In genomic region chr11:105466582-105467228, GRCh38 we compare ENCODE assay signal across 11 cellular contexts.
A peak's percentile ranks its signal among the peaks of the same experiment; 100 is the strongest.
DNase-seq lines count a peak whose midpoint lies in the region; ATAC-seq, FAIRE-seq and TF ChIP-seq lines count a peak whose summit lies in the region.
"Had no signal": no experiment of that assay in that cellular context is flagged by ENCODE, and none has a peak within 500 bp of the region (broad histone marks: within the 10 kb centered on the region; RNA-seq: fewer than 3 reads in every experiment).

No MANE protein-coding gene starts in this region.

- no peak for FAIRE-seq in pancreas (lab: Jason Lieb, UNC)

- POLR2A ChIA-PET in Caco-2 (lab: Charles Lee): no interaction called here

- H3K4me2 ChIP-seq in hepatocyte: no peak overlapping the region

- ATAC-seq in pancreas: no peak
- ATAC-seq in GM19035 (IDR thresholded peaks at IDR 0.05; ENCODE audit: unreplicated experiment): no peak

- H3K9me3 Mint-ChIP-seq in Caco-2 (ENCODE audit: unreplicated experiment): no peaks in the 10 kb centered on the region
- H3K9me3 Mint-ChIP-seq: activated naive CD4-positive, alpha-beta T cell treated with anti-CD3 and anti-CD28 coated beads for 36 hours had no signal

- peaks cover 2% of the 10 kb centered on the region for H3K27me3 Mint-ChIP-seq in Caco-2 (ENCODE audit: insufficient read depth, unreplicated experiment)

- whole genome bisulfite sequencing in hepatocyte (ENCODE audit: low lambda C conversion rate, missing lambda C conversion rate): 40% methylated on average over 2 of the region's 2 CpGs
- WGBS in pancreas, 2 donors: 31 to 42% methylated on average over 2 of the region's 2 CpGs

- H4K20me1 ChIP-seq in hepatocyte (ENCODE audit: insufficient read depth, poor library complexity, severe bottlenecking): no peaks in the 10 kb centered on the region

- CTCF ChIA-PET in Caco-2 (lab: Charles Lee): no interaction called here

- H3K27ac ChIP-seq in hepatocyte (no peak overlapping the region), vagina (no peak overlapping the region), pancreas (no peak overlapping the region)

- DNase-seq in COLO829 (ENCODE audit: low spot score): peak; percentile 28
- peak; percentile 74 for DNase-seq in HT-29 (ENCODE audit: low spot score)
- DNase-seq in astrocyte of the spinal cord (ENCODE audit: low read depth, low spot score): peak; percentile 65
- DNase-seq in hepatocyte (ENCODE audit: low spot score): peak; percentile 9
- DNase-seq in Caco-2: no peak
- no peak for DNase-seq in vagina (ENCODE audit: extremely low spot score in 2 of 2)
- DNase-seq in pancreas: no peak
- DNase-seq: activated naive CD4-positive, alpha-beta T cell treated with anti-CD3 and anti-CD28 coated beads for 36 hours; effector CD8-positive, alpha-beta T cell; NCI-H1930 had no signal

- intact Hi-C loops in Caco-2 (cut with micrococcal nuclease; ENCODE audit: unreplicated experiment): no loop called here
- intact Hi-C loops in vagina (cut with DNase I): no loop called here
- intact Hi-C loops in pancreas (cut with DNase I): no loop called here

- no peak for TF ChIP-seq POLR2A in vagina (IDR thresholded peaks at IDR 0.05)

- in situ Hi-C loops in astrocyte of the spinal cord (cut with HindIII; ENCODE audit: low sequenced_read_pairs): no loop called here

- H3K36me3 ChIP-seq in hepatocyte (replicated peaks; ENCODE audit: insufficient read depth, low read depth): no peaks in the 10 kb centered on the region
- H3K36me3 ChIP-seq in Caco-2 (ENCODE audit: control insufficient read depth, insufficient read depth, low read length): no peaks in the 10 kb centered on the region
- H3K36me3 ChIP-seq in vagina: no peaks in the 10 kb centered on the region
- no peaks in the 10 kb centered on the region for H3K36me3 ChIP-seq in pancreas

- H3K79me2 ChIP-seq in hepatocyte: no peaks in the 10 kb centered on the region

- no peaks in the 10 kb centered on the region for H3K36me3 Mint-ChIP-seq in Caco-2 (ENCODE audit: insufficient read depth, unreplicated experiment)

- no peaks in the 10 kb centered on the region for H3K27me3 ChIP-seq in hepatocyte
- no peaks in the 10 kb centered on the region for H3K27me3 ChIP-seq in Caco-2 (replicated peaks; ENCODE audit: control insufficient read depth, insufficient read depth, low read length)
- H3K27me3 ChIP-seq in vagina: no peaks in the 10 kb centered on the region
- no peaks in the 10 kb centered on the region for H3K27me3 ChIP-seq in pancreas

- TF ChIP-seq CTCF in astrocyte of the spinal cord (IDR thresholded peaks at IDR 0.05; ENCODE audit: low read depth, low read length) (no peak), hepatocyte (IDR thresholded peaks at IDR 0.05; ENCODE audit: poor library complexity) (no peak), Caco-2 (IDR thresholded peaks at IDR 0.05; ENCODE audit: insufficient read depth in 1 of 2, low read depth in 1 of 2, low read length in 1 of 2, severe bottlenecking in 1 of 2, unreplicated experiment in 1 of 2) (no peak), vagina (IDR thresholded peaks at IDR 0.05) (no peak), pancreas (IDR thresholded peaks at IDR 0.05) (no peak)

- H2AFZ ChIP-seq in hepatocyte: no peak overlapping the region

- H3K9me2 ChIP-seq in hepatocyte (replicated peaks; ENCODE audit: insufficient read depth): no peaks in the 10 kb centered on the region

- H3K4me3 ChIP-seq in astrocyte of the spinal cord (ENCODE audit: low read depth, low read length): no peak overlapping the region
- H3K4me3 ChIP-seq in hepatocyte: no peak overlapping the region
- no peak overlapping the region for H3K4me3 ChIP-seq in Caco-2 (ENCODE audit: low read depth, low read length)
- no peak overlapping the region for H3K4me3 ChIP-seq in vagina
- no peak overlapping the region for H3K4me3 ChIP-seq in pancreas

- peaks cover 10% of the 10 kb centered on the region for H3K4me1 Mint-ChIP-seq in Caco-2 (ENCODE audit: low read depth, unreplicated experiment)

- H3K27ac Mint-ChIP-seq in Caco-2 (ENCODE audit: unreplicated experiment): no peak overlapping the region
- H3K27ac Mint-ChIP-seq: activated naive CD4-positive, alpha-beta T cell treated with anti-CD3 and anti-CD28 coated beads for 36 hours had no signal

- BruUV-seq in Caco-2 (replicated peaks; lab: Mats Ljungman, UMichigan): no TSS peak

- H3K4me3 Mint-ChIP-seq in Caco-2 (ENCODE audit: unreplicated experiment): no peak overlapping the region
- H3K4me3 Mint-ChIP-seq: activated naive CD4-positive, alpha-beta T cell treated with anti-CD3 and anti-CD28 coated beads for 36 hours had no signal

- H3K4me1 ChIP-seq in hepatocyte (ENCODE audit: insufficient read depth) (peaks cover 5% of the 10 kb centered on the region), Caco-2 (no peaks in the 10 kb centered on the region), vagina (no peaks in the 10 kb centered on the region), pancreas (no peaks in the 10 kb centered on the region)

- H3K9me3 ChIP-seq in hepatocyte (ENCODE audit: low read depth): no peaks in the 10 kb centered on the region
- no peaks in the 10 kb centered on the region for H3K9me3 ChIP-seq in Caco-2
- no peaks in the 10 kb centered on the region for H3K9me3 ChIP-seq in vagina
- no peaks in the 10 kb centered on the region for H3K9me3 ChIP-seq in pancreas

Comparison
In these comparisons a context has a peak if more than half of its experiments do, and no peak if none do; other contexts are left out.
1. DNase-seq: peak in COLO829 (single experiment), HT-29 (single experiment), astrocyte of the spinal cord (single experiment) and hepatocyte (single experiment); none in Caco-2 (0 of 2), vagina (0 of 2) and pancreas (0 of 6).